ENCODE assay signal across 16 cellular contexts in genomic region chr17:29400818-29401217, GRCh38. TPM values are rescaled to one million over a fixed set of nuclear protein-coding genes. Genes with fewer than 3 reads are reported as not detected.
DNase-seq lines count a peak whose midpoint lies in the region; ATAC-seq, FAIRE-seq and TF ChIP-seq lines count a peak whose summit lies in the region.
"Had no signal": no experiment of that assay in that cellular context is flagged by ENCODE, and none has a peak within 500 bp of the region (broad histone marks: within the 10 kb centered on the region; RNA-seq: fewer than 3 reads in every experiment).

No MANE protein-coding gene starts in this region.

- H3K4me1 Mint-ChIP-seq in Caco-2 (ENCODE audit: low read depth, unreplicated experiment) (peaks cover 11% of the 10 kb centered on the region), osteocyte (ENCODE audit: unreplicated experiment) (peaks cover 10% of the 10 kb centered on the region)

- CTCF ChIA-PET in Caco-2 (lab: Charles Lee): interaction anchor here (0.6 kb wide), 1 partner anchor 289 kb away, joined by 3 read pairs; no protein-coding TSS in a partner anchor
- CTCF ChIA-PET in HEK293 (lab: Yijun Ruan, JAX): interaction anchor here (0.7 to 1.2 kb wide), 2 partner anchors 127 to 239 kb away, joined by 3 to 4 read pairs; no protein-coding TSS in a partner anchor
- CTCF ChIA-PET in K562 (lab: Yijun Ruan, JAX; ENCODE audit: low intra/inter-chr PET ratio): no interaction called here

- peaks cover 4% of the 10 kb centered on the region; the same call in 1 of the 2 replicates for H3K9me3 ChIP-seq in Caco-2
- no peaks in the 10 kb centered on the region for H3K9me3 ChIP-seq in HEK293 (ENCODE audit: control insufficient read depth, insufficient read depth, low read depth, low read length)
- no peaks in the 10 kb centered on the region for H3K9me3 ChIP-seq in K562 (replicated peaks; ENCODE audit: control insufficient read depth, insufficient read depth, low read depth, low read length)
- no peaks in the 10 kb centered on the region for H3K9me3 ChIP-seq in psoas muscle

- in situ Hi-C loops in K562 (cut with MboI): no loop called here

- ATAC-seq in K562: no peak
- ATAC-seq in psoas muscle: no peak
- ATAC-seq in GM21529 (IDR thresholded peaks at IDR 0.05; ENCODE audit: unreplicated experiment): no peak
- ATAC-seq: HCT116 had no signal

- no TSS peak for BruUV-seq in Caco-2 (replicated peaks; lab: Mats Ljungman, UMichigan)
- BruUV-seq in K562 (replicated peaks; lab: Mats Ljungman, UMichigan): no TSS peak

- POLR2A ChIA-PET in Caco-2 (lab: Charles Lee): no interaction called here
- POLR2A ChIA-PET in HEK293 (lab: Yijun Ruan, JAX): no interaction called here
- POLR2A ChIA-PET in K562 (lab: Yijun Ruan, JAX): interaction anchor here (0.8 to 1.2 kb wide), 2 partner anchors 14 to 31 kb away, joined by 3 read pairs; no protein-coding TSS in a partner anchor

- H3K4me1 ChIP-seq in Caco-2: peaks cover 18% of the 10 kb centered on the region
- no peaks in the 10 kb centered on the region for H3K4me1 ChIP-seq in HEK293 (ENCODE audit: control insufficient read depth, insufficient read depth, low read length)
- no peaks in the 10 kb centered on the region; a peak in 1 of 5 replicates for H3K4me1 ChIP-seq in K562 (replicated peaks in 1 of 2; ENCODE audit: control insufficient read depth in 2 of 2, insufficient read depth in 2 of 2, low read length in 2 of 2)
- H3K4me1 ChIP-seq in psoas muscle: peaks cover 12% of the 10 kb centered on the region

- H3K4me3 ChIP-seq in Caco-2 (ENCODE audit: low read depth, low read length) (no peak overlapping the region), HEK293 (ENCODE audit: low read depth, low read length) (no peak overlapping the region), K562 (no peak overlapping the region), psoas muscle (no peak overlapping the region)
- H3K4me3 ChIP-seq: GM23248 had no signal

- intact Hi-C loops in Caco-2 (cut with micrococcal nuclease; ENCODE audit: unreplicated experiment) (no loop called here), K562 (cut with micrococcal nuclease) (no loop called here), psoas muscle (cut with DNase I) (no loop called here)

- H3K27me3 Mint-ChIP-seq in Caco-2 (ENCODE audit: insufficient read depth, unreplicated experiment) (no peaks in the 10 kb centered on the region), osteocyte (ENCODE audit: unreplicated experiment) (no peaks in the 10 kb centered on the region)
- H3K27me3 Mint-ChIP-seq: B cell; CD4-positive, alpha-beta T cell had no signal

- no peak for DNase-seq in Caco-2
- DNase-seq in K562 (ENCODE audit: extremely low read depth in 1 of 4, low spot score in 3 of 4): no peak
- DNase-seq in osteocyte (ENCODE audit: extremely low spot score, unreplicated experiment): peak; percentile 8
- DNase-seq in anterior cingulate cortex (lab: John Stamatoyannopoulos, UW): no peak
- DNase-seq in psoas muscle: no peak
- DNase-seq: C1 segment of cervical spinal cord; CD4-positive, alpha-beta T cell; DND-41; GF-D8; GM23248 had no signal

- FAIRE-seq in K562 (lab: Jason Lieb, UNC): no peak
- FAIRE-seq: A204.1, H54 had no signal

- TF ChIP-seq CTCF in Caco-2 (IDR thresholded peaks at IDR 0.05; ENCODE audit: insufficient read depth in 1 of 2, low read depth in 1 of 2, low read length in 1 of 2, severe bottlenecking in 1 of 2, unreplicated experiment in 1 of 2): no peak
- TF ChIP-seq CTCF in HEK293 (tag by site-specific recombination; IDR thresholded peaks at IDR 0.05): no peak
- TF ChIP-seq CTCF in K562 (IDR thresholded peaks at IDR 0.05 in 2 of 3, conservative IDR thresholded peaks at IDR 0.05 in 1 of 3; ENCODE audit: insufficient read depth in 2 of 3, low read depth in 1 of 3, low read length in 3 of 3): no peak
- TF ChIP-seq CTCF in osteocyte (IDR thresholded peaks at IDR 0.05): no peak
- no peak for TF ChIP-seq CTCF in psoas muscle (IDR thresholded peaks at IDR 0.05)

- no peak for TF ChIP-seq RAD21 in K562 (CRISPR knock-in tag; conservative IDR thresholded peaks at IDR 0.05 in 1 of 2, IDR thresholded peaks at IDR 0.05 in 1 of 2)

- no peak for TF ChIP-seq POLR2A in K562 (conservative IDR thresholded peaks at IDR 0.05)

- H3K4me2 ChIP-seq in K562 (ENCODE audit: insufficient read depth, low read length): no peak overlapping the region

- H3K36me3 Mint-ChIP-seq in Caco-2 (ENCODE audit: insufficient read depth, unreplicated experiment) (peaks cover 66% of the 10 kb centered on the region), osteocyte (ENCODE audit: unreplicated experiment) (peaks cover 16% of the 10 kb centered on the region)

- H3K36me3 ChIP-seq in Caco-2 (ENCODE audit: control insufficient read depth, insufficient read depth, low read length) (no peaks in the 10 kb centered on the region; the same call in none of the 2 replicates), HEK293 (ENCODE audit: control insufficient read depth in 2 of 2, insufficient read depth in 1 of 2, low read length in 2 of 2) (peaks cover 51 to 71% of the 10 kb centered on the region in 2 experiments), K562 (ENCODE audit: control insufficient read depth, insufficient read depth, low read length) (peaks cover 26% of the 10 kb centered on the region), psoas muscle (ENCODE audit: insufficient read depth in 1 of 2, low read depth in 1 of 2) (peaks cover 0 to 46% of the 10 kb centered on the region in 2 donors)

- no peaks in the 10 kb centered on the region for H4K20me1 ChIP-seq in K562 (replicated peaks; ENCODE audit: control insufficient read depth, insufficient read depth, low read length)

- no peaks in the 10 kb centered on the region for H3K9me1 ChIP-seq in K562 (ENCODE audit: control insufficient read depth, insufficient read depth, low read length)

- no peak for TF ChIP-seq EP300 in K562 (IDR thresholded peaks at IDR 0.05; ENCODE audit: low read length)

- no peak overlapping the region for H2AFZ ChIP-seq in K562 (ENCODE audit: low read depth, low read length)
- H2AFZ ChIP-seq: GM23248 had no signal

- H3K9me3 Mint-ChIP-seq in Caco-2 (ENCODE audit: unreplicated experiment): no peaks in the 10 kb centered on the region
- H3K9me3 Mint-ChIP-seq in osteocyte (ENCODE audit: unreplicated experiment): no peaks in the 10 kb centered on the region
- H3K9me3 Mint-ChIP-seq: CD4-positive, alpha-beta T cell had no signal

- H3K9ac ChIP-seq in K562 (ENCODE audit: insufficient read depth in 1 of 2, low read depth in 2 of 2, low read length in 2 of 2): no peak overlapping the region
- H3K9ac ChIP-seq: GM23248 had no signal

- H3K27ac Mint-ChIP-seq in Caco-2 (ENCODE audit: unreplicated experiment) (peak overlapping the region; percentile 60), osteocyte (ENCODE audit: unreplicated experiment) (peak overlapping the region; percentile 28)
- H3K27ac Mint-ChIP-seq: B cell; CD4-positive, alpha-beta T cell had no signal

- 98% methylated on average over 3 of the region's 4 CpGs for WGBS in K562 (ENCODE audit: insufficient coverage, low coverage, missing lambda C conversion rate)
- 98 to 99% (median 99%) methylated on average over 4 of the region's 4 CpGs for WGBS in psoas muscle, 3 donors

- no peak overlapping the region for H3K4me3 Mint-ChIP-seq in Caco-2 (ENCODE audit: unreplicated experiment)
- H3K4me3 Mint-ChIP-seq in osteocyte (ENCODE audit: unreplicated experiment): no peak overlapping the region
- H3K4me3 Mint-ChIP-seq: B cell; CD4-positive, alpha-beta T cell had no signal

- H3K27me3 ChIP-seq in Caco-2 (replicated peaks; ENCODE audit: control insufficient read depth, insufficient read depth, low read length) (no peaks in the 10 kb centered on the region), K562 (ENCODE audit: control insufficient read depth in 2 of 2, insufficient read depth in 2 of 2, low read length in 2 of 2) (no peaks in the 10 kb centered on the region), psoas muscle (ENCODE audit: insufficient read depth in 3 of 3, low read length in 2 of 3) (no peaks in the 10 kb centered on the region)

- peaks cover 87% of the 10 kb centered on the region for H3K79me2 ChIP-seq in K562 (ENCODE audit: control insufficient read depth, insufficient read depth, low read length)

- H3K27ac ChIP-seq in HEK293 (ENCODE audit: extremely low read depth, low read depth, low read length) (no peak overlapping the region), K562 (ENCODE audit: extremely low read depth, low read depth, low read length) (no peak overlapping the region), psoas muscle (no peak overlapping the region)
- H3K27ac ChIP-seq: GM23248 had no signal

TF ChIP-seq in HEK293, 187 proteins besides CTCF, POLR2A, EP300 and RAD21:
- TF ChIP-seq ZSCAN23 (tag by site-specific recombination; IDR thresholded peaks at IDR 0.05) (no peak), ZNF121 (tag by site-specific recombination; IDR thresholded peaks at IDR 0.05) (peak; percentile 94; the same call in 1 of the 2 replicates)
TF ChIP-seq in HEK293: peak in this region for 1.

TF ChIP-seq in K562, 482 proteins besides CTCF, POLR2A, EP300 and RAD21:
- TF ChIP-seq ZNF121 (CRISPR knock-in tag; conservative IDR thresholded peaks at IDR 0.05) (peak; percentile 92), RBM25 (IDR thresholded peaks at IDR 0.05; ENCODE audit: low read depth, low read length, severe bottlenecking) (peak; percentile 38), BCOR (IDR thresholded peaks at IDR 0.05) (0 out of 2 replicates have a peak, but pooled peaks have one; percentile 10), STAT5B (CRISPR knock-in tag; IDR thresholded peaks at IDR 0.05) (no peak)

RNA-seq across cellular contexts. Expression of gene TAOK1, which starts 10.7 kb away (rescaled TPM):
- total RNA-seq in Caco-2 (2022) (87.7 and 93.1 TPM in 2 replicates), K562 (2014; rRNA removed) (13.5 and 17.0 TPM in 2 replicates), K562 (2014; rRNA removed; fragmentation: Illumina TruSeq; extraction: Trizol) (22.2 and 23.9 TPM in 2 replicates), K562 (2015; rRNA removed; fragmentation: Illumina TruSeq; extraction: Trizol) (21.8 and 22.3 TPM in 2 replicates), K562 (2021) (32.8 and 33.1 TPM in 2 replicates), osteocyte (79.7 and 81.1 TPM in 2 replicates), psoas muscle (10 to 100 TPM; 42.5 to 49.8 (median 46.5) TPM)
- 69.0 and 120 TPM in 2 replicates for total RNA-seq in K562 (2011; cell fraction: chromatin; rRNA removed; ENCODE audit: low replicate concordance)
- total RNA-seq in K562 (2011; cell fraction: nucleolus; rRNA removed): 26.0 and 26.1 TPM in 2 replicates
- total RNA-seq in K562 (2011; cell fraction: nucleoplasm; rRNA removed): 41.2 and 62.8 TPM in 2 replicates
- polyA plus RNA-seq in K562 (2011; rRNA removed) (10.0 and 15.9 TPM in 2 replicates), K562 (2014; fragmentation: Illumina TruSeq; extraction: Trizol) (12.9 and 16.5 TPM in 2 replicates), K562 (2014; fragmentation: Nextera tagmentation; extraction: Ambion mirVana) (1 to 10 TPM; 3.2 to 3.4 TPM), K562 (2014; rRNA removed) (8.7 and 8.8 TPM in 2 replicates), psoas muscle (10 to 100 TPM in 2 of 3 donors, 1 to 10 TPM in 1; 6.3 to 23.0 (median 11.2) TPM)
- polyA plus RNA-seq in K562 (2011; cell fraction: cytosol; rRNA removed): 2.9 and 5.0 TPM in 2 replicates
- polyA plus RNA-seq in K562 (2011; cell fraction: nucleus; rRNA removed): 16.5 and 17.3 TPM in 2 replicates
- 10.5 and 10.8 TPM in 2 replicates for polyA plus RNA-seq in K562 (2012)
- polyA minus RNA-seq in K562 (2011; rRNA and poly(A)+ RNA removed): 64.6 and 66.3 TPM in 2 replicates
- polyA minus RNA-seq in K562 (2011; cell fraction: cytosol; rRNA and poly(A)+ RNA removed): 17.0 and 29.5 TPM in 2 replicates
- polyA minus RNA-seq in K562 (2011; cell fraction: nucleus; rRNA and poly(A)+ RNA removed): 17.6 and 24.9 TPM in 2 replicates
